ENCODE assay signal across 2 cellular contexts in the genomic region with DNA sequence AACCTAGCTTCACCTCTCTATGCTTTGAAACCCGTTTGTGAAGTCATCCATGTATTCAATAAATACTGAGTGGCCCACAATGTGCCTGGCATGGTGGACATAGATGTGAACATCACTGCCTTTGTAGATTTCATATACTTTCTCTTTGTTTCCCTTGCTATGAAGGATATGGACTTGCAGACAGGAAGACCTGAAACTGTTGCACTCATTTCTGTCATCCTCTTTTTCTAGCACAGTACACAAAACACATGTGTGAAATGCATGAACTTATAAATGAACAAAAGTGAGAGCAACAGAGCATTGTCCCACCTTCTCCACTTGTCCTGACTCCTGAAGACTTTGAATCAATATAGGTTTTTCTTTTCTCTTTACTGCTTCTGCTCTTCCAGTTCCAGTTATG.
TF ChIP-seq lines count a peak whose summit lies in the region.

No MANE protein-coding gene starts in this region.

TF ChIP-seq in GM12878, 131 proteins besides CTCF, POLR2A, EP300 and RAD21:
- TF ChIP-seq ZNF687 (IDR thresholded peaks at IDR 0.05), result no peak
- no peak for TF ChIP-seq STAT1 (conservative IDR thresholded peaks at IDR 0.05)
- no peak for TF ChIP-seq CBX3 (IDR thresholded peaks at IDR 0.05; ENCODE audit: borderline replicate concordance, low read depth)
- TF ChIP-seq, protein P1, sequence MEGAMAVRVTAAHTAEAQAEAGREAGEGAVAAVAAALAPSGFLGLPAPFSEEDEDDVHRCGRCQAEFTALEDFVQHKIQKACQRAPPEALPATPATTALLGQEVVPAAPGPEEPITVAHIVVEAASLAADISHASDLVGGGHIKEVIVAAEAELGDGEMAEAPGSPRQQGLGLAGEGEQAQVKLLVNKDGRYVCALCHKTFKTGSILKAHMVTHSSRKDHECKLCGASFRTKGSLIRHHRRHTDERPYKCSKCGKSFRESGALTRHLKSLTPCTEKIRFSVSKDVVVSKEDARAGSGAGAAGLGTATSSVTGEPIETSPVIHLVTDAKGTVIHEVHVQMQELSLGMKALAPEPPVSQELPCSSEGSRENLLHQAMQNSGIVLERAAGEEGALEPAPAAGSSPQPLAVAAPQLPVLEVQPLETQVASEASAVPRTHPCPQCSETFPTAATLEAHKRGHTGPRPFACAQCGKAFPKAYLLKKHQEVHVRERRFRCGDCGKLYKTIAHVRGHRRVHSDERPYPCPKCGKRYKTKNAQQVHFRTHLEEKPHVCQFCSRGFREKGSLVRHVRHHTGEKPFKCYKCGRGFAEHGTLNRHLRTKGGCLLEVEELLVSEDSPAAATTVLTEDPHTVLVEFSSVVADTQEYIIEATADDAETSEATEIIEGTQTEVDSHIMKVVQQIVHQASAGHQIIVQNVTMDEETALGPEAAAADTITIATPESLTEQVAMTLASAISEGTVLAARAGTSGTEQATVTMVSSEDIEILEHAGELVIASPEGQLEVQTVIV (IDR thresholded peaks at IDR 0.05; ENCODE audit: borderline replicate concordance, partially characterized antibody), result no peak
- no peak for TF ChIP-seq E2F4 (IDR thresholded peaks at IDR 0.05; ENCODE audit: low read depth, low read length)
- TF ChIP-seq NR2F1 (conservative IDR thresholded peaks at IDR 0.05), result no peak
- no peak for TF ChIP-seq MEF2B (IDR thresholded peaks at IDR 0.05; ENCODE audit: partially characterized antibody, poor library complexity, severe bottlenecking)
- TF ChIP-seq SMAD5 (IDR thresholded peaks at IDR 0.05; ENCODE audit: low read depth), result no peak
- TF ChIP-seq PAX5 (IDR thresholded peaks at IDR 0.05; ENCODE audit: borderline replicate concordance, low read depth, low read length), result no peak
- TF ChIP-seq RUNX3 (IDR thresholded peaks at IDR 0.05; ENCODE audit: low read length), result no peak
- no peak for TF ChIP-seq FOS (IDR thresholded peaks at IDR 0.05; ENCODE audit: borderline replicate concordance, extremely low read depth, insufficient read length)
- no peak for TF ChIP-seq RELA (IDR thresholded peaks at IDR 0.05; ENCODE audit: borderline replicate concordance, partially characterized antibody)
- TF ChIP-seq BACH1 (IDR thresholded peaks at IDR 0.05; ENCODE audit: borderline replicate concordance), result no peak
- TF ChIP-seq MTA2 (IDR thresholded peaks at IDR 0.05; ENCODE audit: low read depth), result no peak
- no peak for TF ChIP-seq NBN (IDR thresholded peaks at IDR 0.05)
- TF ChIP-seq NKRF (conservative IDR thresholded peaks at IDR 0.05), result no peak
- TF ChIP-seq ZNF274 (IDR thresholded peaks at IDR 0.05; ENCODE audit: insufficient read depth, insufficient read length), result no peak

TF ChIP-seq in GM23338, 12 proteins besides CTCF, POLR2A, EP300 and RAD21 (continued from another document):
- TF ChIP-seq, protein P2, sequence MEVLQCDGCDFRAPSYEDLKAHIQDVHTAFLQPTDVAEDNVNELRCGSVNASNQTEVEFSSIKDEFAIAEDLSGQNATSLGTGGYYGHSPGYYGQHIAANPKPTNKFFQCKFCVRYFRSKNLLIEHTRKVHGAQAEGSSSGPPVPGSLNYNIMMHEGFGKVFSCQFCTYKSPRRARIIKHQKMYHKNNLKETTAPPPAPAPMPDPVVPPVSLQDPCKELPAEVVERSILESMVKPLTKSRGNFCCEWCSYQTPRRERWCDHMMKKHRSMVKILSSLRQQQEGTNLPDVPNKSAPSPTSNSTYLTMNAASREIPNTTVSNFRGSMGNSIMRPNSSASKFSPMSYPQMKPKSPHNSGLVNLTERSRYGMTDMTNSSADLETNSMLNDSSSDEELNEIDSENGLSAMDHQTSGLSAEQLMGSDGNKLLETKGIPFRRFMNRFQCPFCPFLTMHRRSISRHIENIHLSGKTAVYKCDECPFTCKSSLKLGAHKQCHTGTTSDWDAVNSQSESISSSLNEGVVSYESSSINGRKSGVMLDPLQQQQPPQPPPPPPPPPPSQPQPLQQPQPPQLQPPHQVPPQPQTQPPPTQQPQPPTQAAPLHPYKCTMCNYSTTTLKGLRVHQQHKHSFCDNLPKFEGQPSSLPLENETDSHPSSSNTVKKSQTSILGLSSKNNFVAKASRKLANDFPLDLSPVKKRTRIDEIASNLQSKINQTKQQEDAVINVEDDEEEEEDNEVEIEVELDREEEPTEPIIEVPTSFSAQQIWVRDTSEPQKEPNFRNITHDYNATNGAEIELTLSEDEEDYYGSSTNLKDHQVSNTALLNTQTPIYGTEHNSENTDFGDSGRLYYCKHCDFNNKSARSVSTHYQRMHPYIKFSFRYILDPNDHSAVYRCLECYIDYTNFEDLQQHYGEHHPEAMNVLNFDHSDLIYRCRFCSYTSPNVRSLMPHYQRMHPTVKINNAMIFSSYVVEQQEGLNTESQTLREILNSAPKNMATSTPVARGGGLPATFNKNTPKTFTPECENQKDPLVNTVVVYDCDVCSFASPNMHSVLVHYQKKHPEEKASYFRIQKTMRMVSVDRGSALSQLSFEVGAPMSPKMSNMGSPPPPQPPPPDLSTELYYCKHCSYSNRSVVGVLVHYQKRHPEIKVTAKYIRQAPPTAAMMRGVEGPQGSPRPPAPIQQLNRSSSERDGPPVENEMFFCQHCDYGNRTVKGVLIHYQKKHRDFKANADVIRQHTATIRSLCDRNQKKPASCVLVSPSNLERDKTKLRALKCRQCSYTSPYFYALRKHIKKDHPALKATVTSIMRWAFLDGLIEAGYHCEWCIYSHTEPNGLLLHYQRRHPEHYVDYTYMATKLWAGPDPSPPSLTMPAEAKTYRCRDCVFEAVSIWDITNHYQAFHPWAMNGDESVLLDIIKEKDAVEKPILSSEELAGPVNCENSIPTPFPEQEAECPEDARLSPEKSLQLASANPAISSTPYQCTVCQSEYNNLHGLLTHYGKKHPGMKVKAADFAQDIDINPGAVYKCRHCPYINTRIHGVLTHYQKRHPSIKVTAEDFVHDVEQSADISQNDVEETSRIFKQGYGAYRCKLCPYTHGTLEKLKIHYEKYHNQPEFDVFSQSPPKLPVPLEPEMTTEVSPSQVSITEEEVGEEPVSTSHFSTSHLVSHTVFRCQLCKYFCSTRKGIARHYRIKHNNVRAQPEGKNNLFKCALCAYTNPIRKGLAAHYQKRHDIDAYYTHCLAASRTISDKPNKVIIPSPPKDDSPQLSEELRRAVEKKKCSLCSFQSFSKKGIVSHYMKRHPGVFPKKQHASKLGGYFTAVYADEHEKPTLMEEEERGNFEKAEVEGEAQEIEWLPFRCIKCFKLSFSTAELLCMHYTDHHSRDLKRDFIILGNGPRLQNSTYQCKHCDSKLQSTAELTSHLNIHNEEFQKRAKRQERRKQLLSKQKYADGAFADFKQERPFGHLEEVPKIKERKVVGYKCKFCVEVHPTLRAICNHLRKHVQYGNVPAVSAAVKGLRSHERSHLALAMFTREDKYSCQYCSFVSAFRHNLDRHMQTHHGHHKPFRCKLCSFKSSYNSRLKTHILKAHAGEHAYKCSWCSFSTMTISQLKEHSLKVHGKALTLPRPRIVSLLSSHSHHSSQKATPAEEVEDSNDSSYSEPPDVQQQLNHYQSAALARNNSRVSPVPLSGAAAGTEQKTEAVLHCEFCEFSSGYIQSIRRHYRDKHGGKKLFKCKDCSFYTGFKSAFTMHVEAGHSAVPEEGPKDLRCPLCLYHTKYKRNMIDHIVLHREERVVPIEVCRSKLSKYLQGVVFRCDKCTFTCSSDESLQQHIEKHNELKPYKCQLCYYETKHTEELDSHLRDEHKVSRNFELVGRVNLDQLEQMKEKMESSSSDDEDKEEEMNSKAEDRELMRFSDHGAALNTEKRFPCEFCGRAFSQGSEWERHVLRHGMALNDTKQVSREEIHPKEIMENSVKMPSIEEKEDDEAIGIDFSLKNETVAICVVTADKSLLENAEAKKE (CRISPR knock-in tag; IDR thresholded peaks at IDR 0.05), result no peak
- TF ChIP-seq JUNB (IDR thresholded peaks at IDR 0.05; ENCODE audit: unreplicated experiment) (no peak), STAT1 (IDR thresholded peaks at IDR 0.05; ENCODE audit: unreplicated experiment) (no peak), ZNF114 (CRISPR knock-in tag; IDR thresholded peaks at IDR 0.05) (no peak), ETS1 (IDR thresholded peaks at IDR 0.05) (no peak)
TF ChIP-seq in GM23338: peak in this region for 0.
